Comparison of ENCODE assay signal across 23 cellular contexts in genomic region chr7:133409421-133409820, GRCh38.
A peak's percentile ranks its signal among the peaks of the same experiment; 100 is the strongest.
DNase-seq lines count a peak whose midpoint lies in the region; ATAC-seq lines count a peak whose summit lies in the region.
"Had no signal": no experiment of that assay in that cellular context is flagged by ENCODE, and none has a peak within 500 bp of the region (broad histone marks: within the 10 kb centered on the region; RNA-seq: fewer than 3 reads in every experiment).

No MANE protein-coding gene starts in this region.

- DNase-seq in COLO829 (ENCODE audit: low spot score) = peak; percentile 79
- DNase-seq in SK-MEL-5 (ENCODE audit: low read depth, low spot score) = peak; percentile 73
- DNase-seq in foreskin melanocyte = peak; percentile 82
- no peak for DNase-seq in DMS 273 (lab: John Stamatoyannopoulos, UW; ENCODE audit: unreplicated experiment)
- DNase-seq: 8988T; ACHN; BE2C; C1 segment of cervical spinal cord; Caco-2; Calu3; CD4-positive, alpha-beta memory T cell; CD4-positive, CD25-positive, alpha-beta regulatory T cell; CD8-positive, alpha-beta memory T cell; DMS 273 treated with DMSO at 0.1 percent for 48 hours; DMS153; DMS53; DMS79; DND-41; EL; GDM1 had no signal

- in situ Hi-C loops in SK-MEL-5 (cut with HindIII; ENCODE audit: low pct_unique_long_range_greater_than_20kb, low sequenced_read_pairs) = no loop called here

- no peak for ATAC-seq in GM21515 (IDR thresholded peaks at IDR 0.05; ENCODE audit: unreplicated experiment)
- no peak for ATAC-seq in HG02571 (IDR thresholded peaks at IDR 0.05; ENCODE audit: unreplicated experiment)
- ATAC-seq: GM12878 had no signal
